ENCODE assay signal across 8 cellular contexts in genomic region chr9:91192379-91192775, GRCh38.
DNase-seq lines count a peak whose midpoint lies in the region; ATAC-seq, FAIRE-seq and TF ChIP-seq lines count a peak whose summit lies in the region.

No MANE protein-coding gene starts in this region.

- peaks cover 50% of the 10 kb centered on the region in 2 donors for H3K4me1 ChIP-seq in duodenal mucosa (ENCODE audit: control insufficient read depth in 1 of 2, insufficient read depth in 2 of 2, low read length in 2 of 2)
- peaks cover 36 to 50% (median 41%) of the 10 kb centered on the region in 3 donors for H3K4me1 ChIP-seq in pancreas

- ATAC-seq in GM18517 (IDR thresholded peaks at IDR 0.05; ENCODE audit: unreplicated experiment) (peak; percentile 30), pancreas (peak in 3 of 4 donors; percentile 4 to 9 (median 6))

- H3K27me3 ChIP-seq in duodenal mucosa (ENCODE audit: control insufficient read depth in 1 of 2, insufficient read depth in 2 of 2, low read length in 2 of 2) = no peaks in the 10 kb centered on the region
- H3K27me3 ChIP-seq in pancreas = no peaks in the 10 kb centered on the region

- 22 to 23% methylated on average over 3 of the region's 3 CpGs for WGBS in pancreas, 2 donors

- H3K9me3 ChIP-seq in duodenal mucosa (ENCODE audit: control insufficient read depth in 1 of 2, low read length in 2 of 2) (peaks cover 0 to 2% of the 10 kb centered on the region in 2 donors), pancreas (no peaks in the 10 kb centered on the region)

- FAIRE-seq in pancreas (lab: Jason Lieb, UNC) = no peak

- H3K36me3 ChIP-seq in duodenal mucosa (ENCODE audit: control insufficient read depth in 1 of 2, insufficient read depth in 2 of 2, low read length in 2 of 2) (no peaks in the 10 kb centered on the region), pancreas (no peaks in the 10 kb centered on the region)

- intact Hi-C loops in pancreas (cut with DNase I) = loop anchor here in 1 of 3 donors (10.0 kb wide), 1 partner anchor 232 kb away; the partner anchor contains the start of gene NFIL3

- no peak overlapping the region for H3K4me3 ChIP-seq in duodenal mucosa (ENCODE audit: low read depth in 1 of 2, low read length in 2 of 2)
- H3K4me3 ChIP-seq in pancreas = no peak overlapping the region

- peak overlapping the region in 1 of 2 donors; percentile 30 for H3K9ac ChIP-seq in duodenal mucosa (ENCODE audit: low read depth in 1 of 2, low read length in 2 of 2)

- DNase-seq in NCI-H774 (lab: John Stamatoyannopoulos, UW) (peak; percentile 5), pancreas (peak in 2 of 6 donors; percentile 39 to 45), activated gamma-delta T cell treated with Interleukin-2 at 50 U/mL for 16 hours (no peak), DMS114 treated with DMSO at 0.1 percent for 48 hours (lab: John Stamatoyannopoulos, UW; ENCODE audit: unreplicated experiment) (no peak), NCI-H2107 (lab: John Stamatoyannopoulos, UW) (no peak), DMS153 (lab: John Stamatoyannopoulos, UW) (no peak)

- no peak for TF ChIP-seq CTCF in pancreas (IDR thresholded peaks at IDR 0.05)

- H3K27ac ChIP-seq in duodenal mucosa (ENCODE audit: low read depth, low read length) = peak overlapping the region; percentile 65
- H3K27ac ChIP-seq in pancreas = peak overlapping the region; percentile 92 to 100 (median 100)
